ENCODE assay signal across 28 cellular contexts in the genomic region with DNA sequence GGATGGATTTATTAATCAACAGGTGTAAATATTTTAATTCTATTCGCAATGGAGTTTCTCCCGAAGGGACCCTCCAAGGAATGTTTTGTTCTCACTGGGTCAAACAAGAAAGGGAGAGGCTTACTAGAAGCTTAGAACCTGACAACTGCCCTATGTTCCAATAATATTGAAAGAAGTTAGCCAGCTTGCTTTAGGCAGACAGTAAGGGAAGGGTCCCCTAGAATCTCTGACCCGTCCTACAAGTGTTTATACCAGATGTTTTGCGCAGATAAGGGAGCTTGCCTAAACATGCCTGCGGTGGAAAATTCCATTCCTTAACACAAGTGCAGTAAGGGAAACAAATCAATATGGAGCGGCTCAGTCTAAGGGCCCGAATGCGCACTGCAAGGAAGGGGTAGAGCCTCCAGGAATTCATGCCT. TPM values are rescaled to one million over a fixed set of nuclear protein-coding genes. Genes with fewer than 3 reads are reported as not detected.
A peak's percentile ranks its signal among the peaks of the same experiment; 100 is the strongest.
DNase-seq lines count a peak whose midpoint lies in the region; ATAC-seq, FAIRE-seq and TF ChIP-seq lines count a peak whose summit lies in the region.
"Had no signal": no experiment of that assay in that cellular context is flagged by ENCODE, and none has a peak within 500 bp of the region (broad histone marks: within the 10 kb centered on the region; RNA-seq: fewer than 3 reads in every experiment).

No MANE protein-coding gene starts in this region.

- no peak overlapping the region for H3K18ac ChIP-seq in IMR-90 (ENCODE audit: low read depth, low read length)

- H3K23ac ChIP-seq in IMR-90 (ENCODE audit: low read depth, low read length), result no peak overlapping the region

- dilution Hi-C loops in IMR-90 (cut with HindIII; ENCODE audit: low sequenced_read_pairs, unreplicated experiment), result loop anchor here (25.0 kb wide), 1 partner anchor 309 kb away; a partner anchor contains a TSS

- no peak overlapping the region for H3K27ac ChIP-seq in IMR-90 (ENCODE audit: insufficient read depth, low read length)
- H3K27ac ChIP-seq: esophagus muscularis mucosa, prostate gland, stomach, thyroid gland had no signal

- H3K4me3 ChIP-seq in IMR-90 (ENCODE audit: insufficient read depth, low read depth, low read length), result no peak overlapping the region
- no peak overlapping the region for H3K4me3 ChIP-seq in bronchial epithelial cell (ENCODE audit: low read depth, low read length)
- H3K4me3 ChIP-seq: esophagus muscularis mucosa, MG63, prostate gland, stomach, thyroid gland had no signal

- H4K8ac ChIP-seq in IMR-90 (ENCODE audit: low read depth in 2 of 2, low read length in 2 of 2), result no peak overlapping the region

- no peaks in the 10 kb centered on the region for H3K9me1 ChIP-seq in IMR-90 (ENCODE audit: insufficient read depth, low read length)

- in situ Hi-C loops in IMR-90 (cut with MboI; ENCODE audit: low sequenced_read_pairs), result loop anchor here (5.0 kb wide), 2 partner anchors 119 to 319 kb away; a partner anchor contains a TSS

- no peak overlapping the region for H4K5ac ChIP-seq in IMR-90 (ENCODE audit: low read depth, low read length)

- no peaks in the 10 kb centered on the region for H3K9me3 Mint-ChIP-seq in activated CD4-positive, alpha-beta T cell treated with anti-CD3 and anti-CD28 coated beads for 36 hours (ENCODE audit: low read depth)
- H3K9me3 Mint-ChIP-seq in mesothelial cell of epicardium, result no peaks in the 10 kb centered on the region
- H3K9me3 Mint-ChIP-seq: activated naive CD4-positive, alpha-beta T cell treated with anti-CD3 and anti-CD28 coated beads, Interleukin-2, amount 50 U/mL, for 24 hours; activated T-cell treated with anti-CD3 and anti-CD28 coated beads, Interleukin-2, amount 50 U/mL, for 4 hours; effector memory CD8-positive, alpha-beta T cell had no signal

- H3K36me3 ChIP-seq in IMR-90 (ENCODE audit: control insufficient read depth, insufficient read depth, low read length), result no peaks in the 10 kb centered on the region
- H3K36me3 ChIP-seq in bronchial epithelial cell (ENCODE audit: control insufficient read depth, insufficient read depth, low read length), result no peaks in the 10 kb centered on the region
- H3K36me3 ChIP-seq: esophagus muscularis mucosa, MG63, prostate gland, stomach, thyroid gland had no signal

- no peak overlapping the region for H4K91ac ChIP-seq in IMR-90 (ENCODE audit: insufficient read depth, low read depth, low read length)

- no peak overlapping the region for H2BK5ac ChIP-seq in IMR-90 (ENCODE audit: low read depth, low read length, poor library complexity, severe bottlenecking)

- H2AK5ac ChIP-seq in IMR-90 (ENCODE audit: low read depth, low read length), result no peak overlapping the region

- H3K9me3 ChIP-seq in IMR-90 (ENCODE audit: control insufficient read depth, insufficient read depth, low read length), result no peaks in the 10 kb centered on the region
- H3K9me3 ChIP-seq: esophagus muscularis mucosa, MG63, prostate gland, stomach, thyroid gland had no signal

- H3K4me1 Mint-ChIP-seq in activated CD4-positive, alpha-beta T cell treated with anti-CD3 and anti-CD28 coated beads for 36 hours, result peaks cover 30% of the 10 kb centered on the region
- peaks cover 27% of the 10 kb centered on the region for H3K4me1 Mint-ChIP-seq in mesothelial cell of epicardium
- H3K4me1 Mint-ChIP-seq: CD4-positive, CD25-positive, alpha-beta regulatory T cell; naive B cell had no signal

- H3K56ac ChIP-seq in IMR-90 (ENCODE audit: extremely low read depth, insufficient read depth, low read length), result no peak overlapping the region

- no peak for DNase-seq in activated CD4-positive, alpha-beta T cell treated with anti-CD3 and anti-CD28 coated beads for 36 hours
- DNase-seq in activated CD4-positive, alpha-beta T cell treated with anti-CD3 and anti-CD28 coated beads for 1 hour, result no peak
- DNase-seq in IMR-90 (peak; percentile 11), bronchial epithelial cell (ENCODE audit: low read depth) (peak; percentile 12), mesothelial cell of epicardium (ENCODE audit: low spot score in 2 of 2, unreplicated experiment in 2 of 2) (no peak), NCI-H146 (lab: John Stamatoyannopoulos, UW) (no peak)
- no peak for DNase-seq in stimulated activated CD4-positive, alpha-beta T cell treated with anti-CD3 and anti-CD28 coated beads, Interleukin-4, amount 100 ng/mL, for 24 hours
- DNase-seq: 8988T; activated CD4-positive, CD25-positive, alpha-beta regulatory T cell treated with anti-CD3 and anti-CD28 coated beads, Interleukin-2, amount 50 U/mL, for 72 hours; activated T-cell treated with anti-CD3 and anti-CD28 coated beads, Interleukin-2, amount 50 U/mL, for 4 hours; anterior cingulate cortex; effector memory CD8-positive, alpha-beta T cell; MG63; naive B cell; NCI-H2029 treated with DMSO at 0.1 percent for 48 hours; NCI-H345; stomach; thyroid gland had no signal

- no peaks in the 10 kb centered on the region for H3K4me1 ChIP-seq in IMR-90 (ENCODE audit: control insufficient read depth, insufficient read depth, low read length)
- H3K4me1 ChIP-seq: prostate gland had no signal

- H3K27me3 Mint-ChIP-seq in activated CD4-positive, alpha-beta T cell treated with anti-CD3 and anti-CD28 coated beads for 36 hours, result peaks cover 3% of the 10 kb centered on the region
- H3K27me3 Mint-ChIP-seq in mesothelial cell of epicardium (ENCODE audit: low read depth), result no peaks in the 10 kb centered on the region
- H3K27me3 Mint-ChIP-seq: activated naive CD4-positive, alpha-beta T cell treated with anti-CD3 and anti-CD28 coated beads, Interleukin-2, amount 50 U/mL, for 24 hours had no signal

- no peak for TF ChIP-seq POLR2A in IMR-90 (IDR thresholded peaks at IDR 0.05; ENCODE audit: low read depth, low read length)

- FAIRE-seq in bronchial epithelial cell (lab: Jason Lieb, UNC), result no peak
- FAIRE-seq: colon, frontal cortex had no signal

- CTCF ChIA-PET in activated CD4-positive, alpha-beta T cell treated with anti-CD3 and anti-CD28 coated beads for 36 hours (lab: Charles Lee), result interaction anchor here (0.7 to 4.7 kb wide), 24 partner anchors 8 to 902 kb away, joined by 3 to 49 read pairs (median 6); a partner anchor contains a TSS
- CTCF ChIA-PET in IMR-90 (lab: Yijun Ruan, JAX), result interaction anchor here (1.2 to 2.8 kb wide), 3 partner anchors 9 to 311 kb away, joined by 5 to 18 read pairs (median 7); no protein-coding TSS in a partner anchor

- intact Hi-C loops in activated CD4-positive, alpha-beta T cell treated with anti-CD3 and anti-CD28 coated beads for 36 hours (cut with DNase I, micrococcal nuclease), result loop anchor here (2.0 to 10.0 kb wide), 7 partner anchors 16 to 1662 kb away; a partner anchor contains a TSS
- intact Hi-C loops in IMR-90 (cut with micrococcal nuclease), result loop anchor here (2.0 to 10.0 kb wide), 3 partner anchors 232 to 328 kb away; no protein-coding TSS in a partner anchor

- ATAC-seq in activated CD4-positive, alpha-beta T cell treated with anti-CD3 and anti-CD28 coated beads for 36 hours, result no peak
- ATAC-seq in IMR-90 (ENCODE audit: low read depth), result no peak
- ATAC-seq in GM21526 (IDR thresholded peaks at IDR 0.05; ENCODE audit: low FRiP score, unreplicated experiment), result no peak

- no peak overlapping the region for H3K4me2 ChIP-seq in IMR-90 (ENCODE audit: low read depth, low read length)

- H3K36me3 Mint-ChIP-seq in activated CD4-positive, alpha-beta T cell treated with anti-CD3 and anti-CD28 coated beads for 36 hours (ENCODE audit: low read depth), result peaks cover 10% of the 10 kb centered on the region
- no peaks in the 10 kb centered on the region for H3K36me3 Mint-ChIP-seq in mesothelial cell of epicardium
- H3K36me3 Mint-ChIP-seq: activated naive CD4-positive, alpha-beta T cell treated with anti-CD3 and anti-CD28 coated beads, Interleukin-2, amount 50 U/mL, for 24 hours; CD4-positive, CD25-positive, alpha-beta regulatory T cell; naive B cell had no signal

- H3K14ac ChIP-seq in IMR-90 (replicated peaks; ENCODE audit: low read depth, low read length), result no peak overlapping the region

- H2BK20ac ChIP-seq in IMR-90 (ENCODE audit: low read depth, low read length), result no peak overlapping the region

- TF ChIP-seq CTCF in IMR-90 (conservative IDR thresholded peaks at IDR 0.05; ENCODE audit: low read depth, low read length) (no peak), bronchial epithelial cell (IDR thresholded peaks at IDR 0.05; ENCODE audit: insufficient read depth, low read length, severe bottlenecking) (no peak), mesothelial cell of epicardium (IDR thresholded peaks at IDR 0.05; ENCODE audit: unreplicated experiment) (no peak)

- H3K27me3 ChIP-seq in IMR-90 (ENCODE audit: control insufficient read depth, insufficient read depth, low read length) (peaks cover 2% of the 10 kb centered on the region; the same call in 1 of the 2 replicates), bronchial epithelial cell (ENCODE audit: control insufficient read depth, insufficient read depth, low read length) (no peaks in the 10 kb centered on the region)
- H3K27me3 ChIP-seq: MG63, thyroid gland had no signal

- H2BK120ac ChIP-seq in IMR-90 (ENCODE audit: low read depth, low read length), result peak overlapping the region; percentile 48; the same call in 1 of the 2 replicates

- BruUV-seq in IMR-90 (replicated peaks; lab: Mats Ljungman, UMichigan), result no TSS peak

- no peak for TF ChIP-seq RAD21 in IMR-90 (IDR thresholded peaks at IDR 0.05; ENCODE audit: low read length)

- H2BK15ac ChIP-seq in IMR-90 (ENCODE audit: low read depth, low read length), result no peak overlapping the region

- peak overlapping the region; percentile 54 for H3K4me3 Mint-ChIP-seq in activated CD4-positive, alpha-beta T cell treated with anti-CD3 and anti-CD28 coated beads for 36 hours
- no peak overlapping the region for H3K4me3 Mint-ChIP-seq in mesothelial cell of epicardium
- H3K4me3 Mint-ChIP-seq: CD4-positive, CD25-positive, alpha-beta regulatory T cell; effector memory CD8-positive, alpha-beta T cell; naive B cell had no signal

- H3K9ac ChIP-seq in IMR-90 (ENCODE audit: low read depth, low read length), result no peak overlapping the region

- no peaks in the 10 kb centered on the region for H4K20me1 ChIP-seq in IMR-90 (ENCODE audit: insufficient read depth, low read length)

- H2AFZ ChIP-seq in IMR-90 (replicated peaks; ENCODE audit: low read length, poor library complexity), result peak overlapping the region; percentile 9

- no peaks in the 10 kb centered on the region for H3K79me1 ChIP-seq in IMR-90 (ENCODE audit: low read depth in 1 of 2, low read length in 2 of 2)

- WGBS in IMR-90 (ENCODE audit: extremely low coverage in 2 of 2, insufficient read length in 1 of 2), 2 experiments, result no CpG with 5 or more reads among the region's 8 CpGs

- no peak overlapping the region for H2AK9ac ChIP-seq in IMR-90 (replicated peaks; ENCODE audit: low read depth, low read length, poor library complexity)

- POLR2A ChIA-PET in activated CD4-positive, alpha-beta T cell treated with anti-CD3 and anti-CD28 coated beads for 36 hours (lab: Charles Lee), result interaction anchor here (0.7 kb wide), 1 partner anchor 114 kb away, joined by 4 read pairs; no protein-coding TSS in a partner anchor
- POLR2A ChIA-PET in IMR-90 (lab: Charles Lee; ENCODE audit: unreplicated experiment), result interaction anchor here (0.5 kb wide), 1 partner anchor 295 kb away, joined by 5 read pairs; no protein-coding TSS in a partner anchor

- H3K27ac Mint-ChIP-seq in activated CD4-positive, alpha-beta T cell treated with anti-CD3 and anti-CD28 coated beads for 36 hours, result peak overlapping the region; percentile 59
- peak overlapping the region; percentile 43 for H3K27ac Mint-ChIP-seq in mesothelial cell of epicardium
- H3K27ac Mint-ChIP-seq: CD4-positive, CD25-positive, alpha-beta regulatory T cell; effector memory CD8-positive, alpha-beta T cell; naive B cell had no signal

- peak overlapping the region; percentile 12; the same call in 1 of the 2 replicates for H3K4ac ChIP-seq in IMR-90 (ENCODE audit: low read depth, low read length)

RNA-seq across cellular contexts. Expression of a gene that starts 17.7 kb away (rescaled TPM):
- 10 to 100 TPM; 50.0 to 65.1 TPM for total RNA-seq in activated CD4-positive, alpha-beta T cell treated with anti-CD3 and anti-CD28 coated beads for 36 hours
- total RNA-seq in IMR-90 (2012; rRNA removed) (not detected in 2 replicates), bronchial epithelial cell (not detected in 2 replicates), mesothelial cell of epicardium (not detected in 3 replicates)
- not detected in 2 replicates for polyA plus RNA-seq in IMR-90 (2012; rRNA removed)
- polyA plus RNA-seq in IMR-90 (2012; cell fraction: cytosol; rRNA removed), result not detected in 2 replicates
- polyA plus RNA-seq in IMR-90 (2012; cell fraction: nucleus; rRNA removed; ENCODE audit: low replicate concordance), result not detected in 2 replicates
- total RNA-seq: esophagus muscularis mucosa, frontal cortex, left lobe of liver, mesenteric fat pad, prostate gland, RPMI7951, stomach, thyroid gland had no signal
- polyA plus RNA-seq: stomach had no signal

Comparison
In these comparisons a context has a peak if more than half of its experiments do, and no peak if none do; other contexts are left out.
1. DNase-seq: peak in IMR-90 (single experiment) and bronchial epithelial cell (single experiment); none in activated CD4-positive, alpha-beta T cell treated with anti-CD3 and anti-CD28 coated beads for 36 hours (single experiment), activated CD4-positive, alpha-beta T cell treated with anti-CD3 and anti-CD28 coated beads for 1 hour (single experiment), mesothelial cell of epicardium (0 of 2), stimulated activated CD4-positive, alpha-beta T cell treated with anti-CD3 and anti-CD28 coated beads, Interleukin-4, amount 100 ng/mL, for 24 hours (single experiment) and NCI-H146 (single experiment).
2. RNA of a gene that starts 17.7 kb away (total RNA-seq): 50.0 to 65.1 TPM in activated CD4-positive, alpha-beta T cell treated with anti-CD3 and anti-CD28 coated beads for 36 hours; not detected in IMR-90, not detected in bronchial epithelial cell and not detected in mesothelial cell of epicardium; every median in the first group is over 10 times any median in the second.